ENCODE assay signal across 1 cellular context in the genomic region with DNA sequence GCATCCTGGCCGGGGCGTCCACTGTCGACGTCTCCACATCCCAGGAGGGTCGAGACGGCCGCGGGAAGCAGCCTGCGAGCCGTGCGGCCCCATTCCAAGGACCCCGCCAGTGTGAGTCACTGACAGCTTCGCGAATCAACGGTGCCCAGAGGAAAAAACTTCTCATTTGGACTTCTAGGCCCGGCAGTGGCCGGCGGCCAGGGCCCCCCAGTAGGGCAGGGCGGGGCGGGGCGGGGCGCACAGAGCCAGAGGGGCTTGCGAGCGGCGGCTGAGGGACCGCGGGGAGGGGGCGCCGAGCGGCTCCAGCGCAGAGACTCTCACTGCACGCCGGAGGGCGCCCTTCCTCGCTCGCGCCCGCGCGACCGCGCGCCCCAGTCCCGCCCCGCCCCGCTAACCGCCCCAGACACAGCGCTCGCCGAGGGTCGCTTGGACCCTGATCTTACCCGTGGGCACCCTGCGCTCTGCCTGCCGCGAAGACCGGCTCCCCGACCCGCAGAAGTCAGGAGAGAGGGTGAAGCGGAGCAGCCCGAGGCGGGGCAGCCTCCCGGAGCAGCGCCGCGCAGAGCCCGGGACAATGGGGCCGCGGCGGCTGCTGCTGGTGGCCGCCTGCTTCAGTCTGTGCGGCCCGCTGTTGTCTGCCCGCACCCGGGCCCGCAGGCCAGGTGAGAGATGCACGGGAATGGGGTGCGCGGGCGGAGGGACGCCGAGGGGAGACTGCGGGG.
TF ChIP-seq lines count a peak whose summit lies in the region.

Gene F2R (plus strand): TSS at position 393 of the 722 bp plus-strand sequence. CDS start 182 bp downstream, at position 575.

TF ChIP-seq in HepG2, 621 proteins besides CTCF, POLR2A, EP300 and RAD21 (continued from another document and continues in another):
- TF ChIP-seq, protein P1, sequence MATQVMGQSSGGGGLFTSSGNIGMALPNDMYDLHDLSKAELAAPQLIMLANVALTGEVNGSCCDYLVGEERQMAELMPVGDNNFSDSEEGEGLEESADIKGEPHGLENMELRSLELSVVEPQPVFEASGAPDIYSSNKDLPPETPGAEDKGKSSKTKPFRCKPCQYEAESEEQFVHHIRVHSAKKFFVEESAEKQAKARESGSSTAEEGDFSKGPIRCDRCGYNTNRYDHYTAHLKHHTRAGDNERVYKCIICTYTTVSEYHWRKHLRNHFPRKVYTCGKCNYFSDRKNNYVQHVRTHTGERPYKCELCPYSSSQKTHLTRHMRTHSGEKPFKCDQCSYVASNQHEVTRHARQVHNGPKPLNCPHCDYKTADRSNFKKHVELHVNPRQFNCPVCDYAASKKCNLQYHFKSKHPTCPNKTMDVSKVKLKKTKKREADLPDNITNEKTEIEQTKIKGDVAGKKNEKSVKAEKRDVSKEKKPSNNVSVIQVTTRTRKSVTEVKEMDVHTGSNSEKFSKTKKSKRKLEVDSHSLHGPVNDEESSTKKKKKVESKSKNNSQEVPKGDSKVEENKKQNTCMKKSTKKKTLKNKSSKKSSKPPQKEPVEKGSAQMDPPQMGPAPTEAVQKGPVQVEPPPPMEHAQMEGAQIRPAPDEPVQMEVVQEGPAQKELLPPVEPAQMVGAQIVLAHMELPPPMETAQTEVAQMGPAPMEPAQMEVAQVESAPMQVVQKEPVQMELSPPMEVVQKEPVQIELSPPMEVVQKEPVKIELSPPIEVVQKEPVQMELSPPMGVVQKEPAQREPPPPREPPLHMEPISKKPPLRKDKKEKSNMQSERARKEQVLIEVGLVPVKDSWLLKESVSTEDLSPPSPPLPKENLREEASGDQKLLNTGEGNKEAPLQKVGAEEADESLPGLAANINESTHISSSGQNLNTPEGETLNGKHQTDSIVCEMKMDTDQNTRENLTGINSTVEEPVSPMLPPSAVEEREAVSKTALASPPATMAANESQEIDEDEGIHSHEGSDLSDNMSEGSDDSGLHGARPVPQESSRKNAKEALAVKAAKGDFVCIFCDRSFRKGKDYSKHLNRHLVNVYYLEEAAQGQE (IDR thresholded peaks at IDR 0.05; ENCODE audit: borderline replicate concordance in 1 of 2, low read depth in 1 of 2, low read length in 2 of 2), result no peak; a peak in 1 of 4 replicates
- TF ChIP-seq ZNF331 (CRISPR knock-in tag; IDR thresholded peaks at IDR 0.05) (no peak), PBX3 (CRISPR knock-in tag; IDR thresholded peaks at IDR 0.05; ENCODE audit: borderline replicate concordance) (no peak), IKZF1 (IDR thresholded peaks at IDR 0.05) (no peak), BRD4 (CRISPR knock-in tag; IDR thresholded peaks at IDR 0.05) (peak; percentile 54; the same call in 1 of the 2 replicates), SUZ12 (IDR thresholded peaks at IDR 0.05; ENCODE audit: low read depth, low read length) (no peak), ATAD3A (CRISPR knock-in tag; IDR thresholded peaks at IDR 0.05) (no peak), ZNF549 (CRISPR knock-in tag; IDR thresholded peaks at IDR 0.05) (no peak), GATA4 (IDR thresholded peaks at IDR 0.05; ENCODE audit: borderline replicate concordance, low read depth) (no peak), ZNF350 (CRISPR knock-in tag; IDR thresholded peaks at IDR 0.05; ENCODE audit: borderline replicate concordance, low read depth) (no peak), ZNF558 (CRISPR knock-in tag; IDR thresholded peaks at IDR 0.05; ENCODE audit: borderline replicate concordance) (no peak), ZNF510 (CRISPR knock-in tag; IDR thresholded peaks at IDR 0.05; ENCODE audit: low read depth) (no peak), ONECUT2 (CRISPR knock-in tag; IDR thresholded peaks at IDR 0.05) (no peak), ZNF337 (CRISPR knock-in tag; IDR thresholded peaks at IDR 0.05; ENCODE audit: borderline replicate concordance, low read depth) (no peak), KLF13 (CRISPR knock-in tag; IDR thresholded peaks at IDR 0.05) (no peak), HES4 (CRISPR knock-in tag; IDR thresholded peaks at IDR 0.05; ENCODE audit: borderline replicate concordance) (0 out of 2 replicates have a peak, but pooled peaks have one; percentile 27), ZNF414 (CRISPR knock-in tag; IDR thresholded peaks at IDR 0.05) (no peak), ZNF691 (CRISPR knock-in tag; IDR thresholded peaks at IDR 0.05; ENCODE audit: borderline replicate concordance, low read depth) (peak; percentile 46; the same call in 1 of the 2 replicates), ZC3H13 (CRISPR knock-in tag; IDR thresholded peaks at IDR 0.05) (0 out of 2 replicates have a peak, but pooled peaks have one; percentile 63), TOE1 (CRISPR knock-in tag; IDR thresholded peaks at IDR 0.05) (no peak), ZNF354B (CRISPR knock-in tag; IDR thresholded peaks at IDR 0.05) (0 out of 2 replicates have a peak, but pooled peaks have one; percentile 28), CHCHD3 (CRISPR knock-in tag; IDR thresholded peaks at IDR 0.05) (no peak), SOX5 (CRISPR knock-in tag; IDR thresholded peaks at IDR 0.05; ENCODE audit: borderline replicate concordance) (no peak), ZFP41 (CRISPR knock-in tag; IDR thresholded peaks at IDR 0.05; ENCODE audit: borderline replicate concordance) (no peak), XRCC5 (optimal IDR thresholded peaks at IDR 0.05; ENCODE audit: low read length) (peak; percentile 15), MIER2 (CRISPR knock-in tag; IDR thresholded peaks at IDR 0.05) (no peak), NFAT5 (CRISPR knock-in tag; IDR thresholded peaks at IDR 0.05) (no peak), TBX2 (CRISPR knock-in tag; IDR thresholded peaks at IDR 0.05; ENCODE audit: borderline replicate concordance) (0 out of 2 replicates have a peak, but pooled peaks have one; percentile 20), HNRNPK (IDR thresholded peaks at IDR 0.05; ENCODE audit: low read depth, low read length, poor library complexity, severe bottlenecking) (peak; percentile 54), ZNF563 (CRISPR knock-in tag; IDR thresholded peaks at IDR 0.05) (peak; percentile 73; the same call in 1 of the 2 replicates), NFKBIZ (CRISPR knock-in tag; IDR thresholded peaks at IDR 0.05) (no peak), HDAC1 (CRISPR knock-in tag; IDR thresholded peaks at IDR 0.05) (peak; percentile 56; the same call in 1 of the 2 replicates), ZNF781 (CRISPR knock-in tag; IDR thresholded peaks at IDR 0.05; ENCODE audit: borderline replicate concordance, not compliant biosample characterization) (no peak), ZNF570 (CRISPR knock-in tag; IDR thresholded peaks at IDR 0.05; ENCODE audit: borderline replicate concordance) (no peak), ZNF343 (CRISPR knock-in tag; IDR thresholded peaks at IDR 0.05) (peak; percentile 25; the same call in 1 of the 2 replicates), ZNF138 (CRISPR knock-in tag; IDR thresholded peaks at IDR 0.05; ENCODE audit: low read depth) (0 out of 2 replicates have a peak, but pooled peaks have one; percentile 46), PCBP2 (optimal IDR thresholded peaks at IDR 0.05; ENCODE audit: low read depth, low read length, poor library complexity, severe bottlenecking) (no peak), ZNF275 (CRISPR knock-in tag; IDR thresholded peaks at IDR 0.05; ENCODE audit: borderline replicate concordance) (no peak), ZNF800 (CRISPR knock-in tag; IDR thresholded peaks at IDR 0.05) (no peak; the same call in 1 of the 2 replicates), FOSL1 (CRISPR knock-in tag; IDR thresholded peaks at IDR 0.05; ENCODE audit: borderline replicate concordance) (no peak), KLF11 (CRISPR knock-in tag; IDR thresholded peaks at IDR 0.05) (no peak), PAX8 (CRISPR knock-in tag; IDR thresholded peaks at IDR 0.05; ENCODE audit: borderline replicate concordance) (no peak)
- TF ChIP-seq, protein P2, sequence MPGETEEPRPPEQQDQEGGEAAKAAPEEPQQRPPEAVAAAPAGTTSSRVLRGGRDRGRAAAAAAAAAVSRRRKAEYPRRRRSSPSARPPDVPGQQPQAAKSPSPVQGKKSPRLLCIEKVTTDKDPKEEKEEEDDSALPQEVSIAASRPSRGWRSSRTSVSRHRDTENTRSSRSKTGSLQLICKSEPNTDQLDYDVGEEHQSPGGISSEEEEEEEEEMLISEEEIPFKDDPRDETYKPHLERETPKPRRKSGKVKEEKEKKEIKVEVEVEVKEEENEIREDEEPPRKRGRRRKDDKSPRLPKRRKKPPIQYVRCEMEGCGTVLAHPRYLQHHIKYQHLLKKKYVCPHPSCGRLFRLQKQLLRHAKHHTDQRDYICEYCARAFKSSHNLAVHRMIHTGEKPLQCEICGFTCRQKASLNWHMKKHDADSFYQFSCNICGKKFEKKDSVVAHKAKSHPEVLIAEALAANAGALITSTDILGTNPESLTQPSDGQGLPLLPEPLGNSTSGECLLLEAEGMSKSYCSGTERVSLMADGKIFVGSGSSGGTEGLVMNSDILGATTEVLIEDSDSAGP (CRISPR knock-in tag; IDR thresholded peaks at IDR 0.05; ENCODE audit: borderline replicate concordance), result peak; percentile 61; the same call in 1 of the 2 replicates
